1 cellular context compared by ENCODE assay signal in genomic region chr5:140391312-140391711, GRCh38.
TF ChIP-seq lines count a peak whose summit lies in the region.

No MANE protein-coding gene starts in this region.

TF ChIP-seq in H1, 55 proteins besides CTCF, POLR2A, EP300 and RAD21:
- no peak for TF ChIP-seq RNF2 (IDR thresholded peaks at IDR 0.05; ENCODE audit: borderline replicate concordance, low read depth, low read length, missing control alignments, poor library complexity, severe bottlenecking)
- no peak for TF ChIP-seq ASH2L (IDR thresholded peaks at IDR 0.05; ENCODE audit: low read length)
- no peak for TF ChIP-seq TAF7 (optimal IDR thresholded peaks at IDR 0.05; ENCODE audit: borderline replicate concordance, low read depth, low read length)
- peak; percentile 64; the same call in 1 of the 2 replicates for TF ChIP-seq CEBPB (IDR thresholded peaks at IDR 0.05; ENCODE audit: low read depth, low read length)
- TF ChIP-seq POU5F1 (IDR thresholded peaks at IDR 0.05; ENCODE audit: low read depth, low read length) = no peak
